In genomic region chr9:96900010-96900409, GRCh38 we compare ENCODE assay signal across 4 cellular contexts. TPM values are rescaled to one million over a fixed set of nuclear protein-coding genes. Genes with fewer than 3 reads are reported as not detected.
"Had no signal": no experiment of that assay in that cellular context is flagged by ENCODE, and none has a peak within 500 bp of the region (broad histone marks: within the 10 kb centered on the region; RNA-seq: fewer than 3 reads in every experiment).

No MANE protein-coding gene starts in this region.

RNA-seq across cellular contexts. Expression of gene NUTM2G, which starts 28.6 kb away (rescaled TPM):
- total RNA-seq: GM23248, H4, HFFc6, HT-29 had no signal
- polyA plus RNA-seq: GM23248 had no signal
